In genomic region chr1:109740615-109741373, GRCh38 we compare ENCODE assay signal across 8 cellular contexts. TPM values are rescaled to one million over a fixed set of nuclear protein-coding genes. Genes with fewer than 3 reads are reported as not detected.
DNase-seq lines count a peak whose midpoint lies in the region; ATAC-seq, FAIRE-seq and TF ChIP-seq lines count a peak whose summit lies in the region.

TSS of gene GSTM3 (minus strand) at chr1:109741038. CDS start at chr1:109740287, 751 bp downstream.

- WGBS in A549 (ENCODE audit: missing lambda C conversion rate), result 22% methylated on average over 10 of the region's 10 CpGs
- 2 to 12% (median 5%) methylated on average over 10 of the region's 10 CpGs for WGBS in adrenal gland, 4 donors
- 4 to 12% (median 8%) methylated on average over 10 of the region's 10 CpGs for WGBS in small intestine, 3 donors

- no peak for TF ChIP-seq RAD21 in A549 (conservative IDR thresholded peaks at IDR 0.05 in 1 of 2, IDR thresholded peaks at IDR 0.05 in 1 of 2)

- H3K4me2 ChIP-seq in A549, result peak within 1 kb of the TSS; percentile 94

- intact Hi-C loops in adrenal gland (cut with DNase I), result no loop called here

- H3K4me1 ChIP-seq in A549 (no peaks in the 10 kb centered on the region), adrenal gland (replicated peaks in 1 of 2) (peaks cover 0 to 18% of the 10 kb centered on the region in 2 donors), small intestine (ENCODE audit: control insufficient read depth in 2 of 2, insufficient read depth in 1 of 2, low read depth in 1 of 2, low read length in 1 of 2) (peaks cover 1 to 2% of the 10 kb centered on the region in 2 donors)

- CTCF ChIA-PET in A549 (lab: Yijun Ruan, JAX), result interaction anchor here (0.9 to 1.4 kb wide), 2 partner anchors 13 to 33 kb away, joined by 3 to 4 read pairs; no protein-coding TSS in a partner anchor

- H3K27me3 ChIP-seq in adrenal gland, result no peaks in the 10 kb centered on the region
- no peaks in the 10 kb centered on the region for H3K27me3 ChIP-seq in small intestine (ENCODE audit: control insufficient read depth in 2 of 2, insufficient read depth in 2 of 2, low read length in 2 of 2)

- TF ChIP-seq CTCF in A549 (IDR thresholded peaks at IDR 0.05), result no peak
- no peak for TF ChIP-seq CTCF in adrenal gland (IDR thresholded peaks at IDR 0.05)

- peak; percentile 58 to 63 for ATAC-seq in A549
- peak; percentile 29 for ATAC-seq in HG03135 (IDR thresholded peaks at IDR 0.05; ENCODE audit: unreplicated experiment)
- no peak for ATAC-seq in GM21723 (IDR thresholded peaks at IDR 0.05; ENCODE audit: unreplicated experiment)
- no peak for ATAC-seq in HG03469 (IDR thresholded peaks at IDR 0.05; ENCODE audit: unreplicated experiment)

- H3K9me3 ChIP-seq in A549, result no peaks in the 10 kb centered on the region
- no peaks in the 10 kb centered on the region for H3K9me3 ChIP-seq in adrenal gland (replicated peaks in 1 of 3)
- no peaks in the 10 kb centered on the region for H3K9me3 ChIP-seq in iPS-18c (ENCODE audit: control insufficient read depth, insufficient read depth, low read length)
- H3K9me3 ChIP-seq in small intestine (ENCODE audit: control insufficient read depth, low read depth), result no peaks in the 10 kb centered on the region

- no peak for TF ChIP-seq EP300 in A549 (IDR thresholded peaks at IDR 0.05)

- H3K36me3 ChIP-seq in adrenal gland (replicated peaks in 1 of 2) (peaks cover 0 to 17% of the 10 kb centered on the region in 2 donors), small intestine (ENCODE audit: control insufficient read depth in 2 of 2, insufficient read depth in 2 of 2, low read length in 2 of 2) (peaks cover 0 to 3% of the 10 kb centered on the region in 2 donors)

- H3K27ac ChIP-seq in A549, result peak within 1 kb of the TSS; percentile 72 to 88
- H3K27ac ChIP-seq in adrenal gland, result peak within 1 kb of the TSS in 3 of 5 donors; percentile 53 to 77 (median 70)
- H3K27ac ChIP-seq in small intestine (ENCODE audit: low read depth in 1 of 2, low read length in 1 of 2), result peak within 1 kb of the TSS in 1 of 2 donors; percentile 59

- POLR2A ChIA-PET in A549 (lab: Yijun Ruan, JAX), result no interaction called here

- no peak for TF ChIP-seq POLR2A in A549 (IDR thresholded peaks at IDR 0.05; ENCODE audit: low read length)
- TF ChIP-seq POLR2A in adrenal gland (IDR thresholded peaks at IDR 0.05), result no peak

- H3K4me3 ChIP-seq in A549 (peak within 1 kb of the TSS; percentile 60), adrenal gland (peak within 1 kb of the TSS; percentile 2 to 82 (median 36)), iPS-18c (ENCODE audit: insufficient read depth, low read depth, low read length) (peak within 1 kb of the TSS; percentile 71), small intestine (ENCODE audit: low read depth in 1 of 2, low read length in 2 of 2) (peak within 1 kb of the TSS; percentile 43 to 59)

- DNase-seq in A549 (ENCODE audit: low read depth in 1 of 2, low spot score in 1 of 2), result no peak
- peak in 1 of 7 donors; percentile 50 for DNase-seq in adrenal gland
- peak; percentile 57 for DNase-seq in small intestine
- no peak for DNase-seq in HK-2 (ENCODE audit: unreplicated experiment)

- FAIRE-seq in A549 (lab: Jason Lieb, UNC), result no peak
- no peak for FAIRE-seq in small intestine (lab: Jason Lieb, UNC)

TF ChIP-seq in A549, 52 proteins besides CTCF, POLR2A, EP300 and RAD21:
- TF ChIP-seq PBX3 (IDR thresholded peaks at IDR 0.05) (no peak), HEYL (CRISPR knock-in tag; IDR thresholded peaks at IDR 0.05) (no peak), POLR2AphosphoS2 (conservative IDR thresholded peaks at IDR 0.05; ENCODE audit: low read length) (no peak), RFX5 (IDR thresholded peaks at IDR 0.05) (no peak), FOSL2 (IDR thresholded peaks at IDR 0.05) (no peak), FOSL2 (CRISPR knock-in tag; IDR thresholded peaks at IDR 0.05) (no peak), USF2 (IDR thresholded peaks at IDR 0.05) (no peak), CHD4 (IDR thresholded peaks at IDR 0.05; ENCODE audit: borderline replicate concordance) (no peak), RNF2 (IDR thresholded peaks at IDR 0.05; ENCODE audit: borderline replicate concordance, low read depth) (no peak), HMGXB4 (CRISPR knock-in tag; IDR thresholded peaks at IDR 0.05; ENCODE audit: borderline replicate concordance) (no peak), EHF (CRISPR knock-in tag; IDR thresholded peaks at IDR 0.05) (no peak)

RNA-seq across cellular contexts. Expression of gene GSTM3, which starts in this region (rescaled TPM):
- polyA plus RNA-seq in A549 (2011; rRNA removed), result 55.7 and 67.6 TPM in 2 replicates
- polyA plus RNA-seq in A549 (2012; cell fraction: cytosol; rRNA removed), result 29.1 and 30.9 TPM in 2 replicates
- 13.2 and 19.5 TPM in 2 replicates for polyA plus RNA-seq in A549 (2012; cell fraction: nucleus; rRNA removed)
- polyA plus RNA-seq in A549 (2017; fragmentation: RNase III; extraction: RNeasy Plus Mini Kit Qiagen cat#74134 plus additional on column Dnase treatment), result 39.8 to 44.1 TPM (median 43.0 TPM) in 3 replicates
- 15.9 and 18.2 TPM in 2 replicates for polyA minus RNA-seq in A549 (2011; rRNA and poly(A)+ RNA removed)
- total RNA-seq in adrenal gland, result 100 to 1,000 TPM in 2 of 8 donors, 10 to 100 TPM in 6; 14.5 to 117 (median 58.2) TPM
- polyA plus RNA-seq in adrenal gland, result 10 to 100 TPM; 50.2 to 88.1 (median 74.1) TPM
- 100 to 1,000 TPM in 1 of 3 donors, 10 to 100 TPM in 2; 71.6 to 169 (median 88.2) TPM for polyA plus RNA-seq in small intestine

Comparison
In these comparisons a context has a peak if more than half of its experiments do, and no peak if none do; other contexts are left out.
1. ATAC-seq: peak in A549 (2 of 2) and HG03135 (single experiment); none in GM21723 (single experiment) and HG03469 (single experiment).
2. Peak in every context shown above with its lines, with median percentiles within 50 percentile points of each other: H3K4me3 ChIP-seq.